2 cellular contexts compared by ENCODE assay signal in the genomic region with DNA sequence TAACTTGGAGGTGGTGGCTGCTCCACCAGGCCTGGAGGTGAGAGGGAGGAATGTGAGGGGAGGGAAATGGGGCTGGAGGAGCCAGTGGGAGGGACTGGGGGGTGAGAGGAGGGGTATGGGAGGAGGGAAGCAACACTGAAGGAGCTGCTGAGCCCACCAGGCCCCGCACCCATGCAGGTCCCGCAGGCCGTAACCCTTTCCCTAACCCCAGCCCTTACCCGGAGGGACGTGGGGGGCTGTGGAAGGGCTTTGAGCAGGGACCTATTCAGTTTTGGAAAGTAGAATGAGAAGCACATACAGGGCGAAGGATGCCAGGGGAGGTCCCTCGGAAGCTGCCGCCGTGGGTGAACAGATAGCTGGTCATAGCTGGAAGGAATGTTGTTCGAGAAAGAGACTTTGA.
TF ChIP-seq lines count a peak whose summit lies in the region.

No MANE protein-coding gene starts in this region.

TF ChIP-seq in liver, 16 proteins besides CTCF, POLR2A, EP300 and RAD21:
- TF ChIP-seq ATF3 (IDR thresholded peaks at IDR 0.05) (no peak), RXRA (IDR thresholded peaks at IDR 0.05) (no peak), GABPA (IDR thresholded peaks at IDR 0.05 in 1 of 2, conservative IDR thresholded peaks at IDR 0.05 in 1 of 2) (no peak)

TF ChIP-seq in HepG2, 621 proteins besides CTCF, POLR2A, EP300 and RAD21:
- TF ChIP-seq MIER3 (CRISPR knock-in tag; IDR thresholded peaks at IDR 0.05; ENCODE audit: borderline replicate concordance) (no peak), ZGPAT (CRISPR knock-in tag; IDR thresholded peaks at IDR 0.05) (no peak), ZSCAN20 (CRISPR knock-in tag; IDR thresholded peaks at IDR 0.05; ENCODE audit: borderline replicate concordance) (no peak), ZBTB7B (CRISPR knock-in tag; IDR thresholded peaks at IDR 0.05) (no peak), ZSCAN31 (CRISPR knock-in tag; IDR thresholded peaks at IDR 0.05; ENCODE audit: low read depth) (no peak), FOXK2 (IDR thresholded peaks at IDR 0.05) (no peak), CEBPZ (IDR thresholded peaks at IDR 0.05; ENCODE audit: low read length) (no peak), TAF15 (IDR thresholded peaks at IDR 0.05; ENCODE audit: low read depth, low read length, poor library complexity, severe bottlenecking) (no peak), ZNF232 (CRISPR knock-in tag; IDR thresholded peaks at IDR 0.05; ENCODE audit: borderline replicate concordance) (no peak), ZSCAN25 (CRISPR knock-in tag; IDR thresholded peaks at IDR 0.05) (no peak), HMG20B (CRISPR knock-in tag; conservative IDR thresholded peaks at IDR 0.05) (no peak), ATRX (CRISPR knock-in tag; IDR thresholded peaks at IDR 0.05; ENCODE audit: borderline replicate concordance) (no peak), ZNF3 (CRISPR knock-in tag; IDR thresholded peaks at IDR 0.05) (no peak), HOXA5 (CRISPR knock-in tag; IDR thresholded peaks at IDR 0.05) (no peak), ELF1 (CRISPR knock-in tag; IDR thresholded peaks at IDR 0.05) (no peak), ZKSCAN1 (IDR thresholded peaks at IDR 0.05; ENCODE audit: low read length) (no peak), SIN3B (IDR thresholded peaks at IDR 0.05; ENCODE audit: low read length) (no peak)
- TF ChIP-seq, protein P1, sequence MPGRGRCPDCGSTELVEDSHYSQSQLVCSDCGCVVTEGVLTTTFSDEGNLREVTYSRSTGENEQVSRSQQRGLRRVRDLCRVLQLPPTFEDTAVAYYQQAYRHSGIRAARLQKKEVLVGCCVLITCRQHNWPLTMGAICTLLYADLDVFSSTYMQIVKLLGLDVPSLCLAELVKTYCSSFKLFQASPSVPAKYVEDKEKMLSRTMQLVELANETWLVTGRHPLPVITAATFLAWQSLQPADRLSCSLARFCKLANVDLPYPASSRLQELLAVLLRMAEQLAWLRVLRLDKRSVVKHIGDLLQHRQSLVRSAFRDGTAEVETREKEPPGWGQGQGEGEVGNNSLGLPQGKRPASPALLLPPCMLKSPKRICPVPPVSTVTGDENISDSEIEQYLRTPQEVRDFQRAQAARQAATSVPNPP (CRISPR knock-in tag; IDR thresholded peaks at IDR 0.05) = no peak
